8 cellular contexts compared by ENCODE assay signal in the genomic region with DNA sequence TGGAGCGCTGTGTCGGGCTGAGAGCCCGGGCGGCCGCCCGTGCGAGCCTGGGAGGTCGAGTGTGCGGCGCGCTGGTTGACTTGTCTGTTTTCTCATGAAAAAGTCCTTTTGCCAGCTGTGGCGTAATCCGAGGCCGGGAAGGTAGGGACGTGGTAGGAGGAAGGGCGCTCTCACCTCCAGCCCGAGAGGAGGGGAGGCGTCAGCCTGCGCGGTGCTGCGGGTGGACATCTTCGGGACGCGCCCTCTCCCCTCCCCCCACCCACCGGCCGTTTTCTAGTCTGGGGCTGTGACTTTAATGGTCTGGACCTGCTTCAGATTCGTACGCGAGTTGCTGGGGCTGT. TPM values are rescaled to one million over a fixed set of nuclear protein-coding genes. Genes with fewer than 3 reads are reported as not detected.
DNase-seq lines count a peak whose midpoint lies in the region.

No MANE protein-coding gene starts in this region.

- 0 out of 2 replicates have a peak, but pooled peaks cover 2% of the 10 kb centered on the region for H3K36me3 ChIP-seq in HAP-1 (replicated peaks)

- H3K27me3 ChIP-seq in HAP-1 (ENCODE audit: low read depth): no peaks in the 10 kb centered on the region

- peaks cover 23% of the 10 kb centered on the region for H3K4me1 ChIP-seq in HAP-1

- no peaks in the 10 kb centered on the region for H3K9me3 ChIP-seq in HAP-1

- peak; percentile 67 for DNase-seq in GM03348 (ENCODE audit: low spot score)
- peak; percentile 50 to 77 for DNase-seq in HAP-1 (ENCODE audit: low spot score in 2 of 2)
- DNase-seq in M059J (ENCODE audit: low read depth): peak; percentile 81
- DNase-seq in T-helper 1 cell: peak in 4 of 5 donors; percentile 21 to 60 (median 26)
- peak in 30 of 61 donors; percentile 11 to 78 (median 43) for DNase-seq in caudate nucleus (lab: John Stamatoyannopoulos, UW)
- DNase-seq in kidney tubule cell (ENCODE audit: low spot score): peak; percentile 77
- DNase-seq in stimulated activated CD4-positive, alpha-beta T cell treated with anti-CD3 and anti-CD28 coated beads, Interleukin-2, amount 100 ng/mL, for 24 hours: peak; percentile 54
- DNase-seq in NCI-H2107 (lab: John Stamatoyannopoulos, UW): no peak

- peak overlapping the region; percentile 95 for H3K4me3 ChIP-seq in HAP-1

- peak overlapping the region; percentile 87 for H3K27ac ChIP-seq in caudate nucleus (ENCODE audit: low read depth, low read length)

- in situ Hi-C loops in HAP-1 (cut with MboI; ENCODE audit: low sequenced_read_pairs): no loop called here

RNA-seq across cellular contexts. Expression of gene NCK1, which starts 0.6 kb away (rescaled TPM):
- total RNA-seq in M059J (2014; rRNA removed; shearing (Covaris generic)): 75.3 and 77.8 TPM in 2 replicates

RNA-seq across cellular contexts. Expression of gene SLC35G2, which starts 43.7 kb away (rescaled TPM):
- 54.6 and 62.8 TPM in 2 replicates for total RNA-seq in M059J (2014; rRNA removed; shearing (Covaris generic))
